8 cellular contexts compared by ENCODE assay signal in the genomic region with DNA sequence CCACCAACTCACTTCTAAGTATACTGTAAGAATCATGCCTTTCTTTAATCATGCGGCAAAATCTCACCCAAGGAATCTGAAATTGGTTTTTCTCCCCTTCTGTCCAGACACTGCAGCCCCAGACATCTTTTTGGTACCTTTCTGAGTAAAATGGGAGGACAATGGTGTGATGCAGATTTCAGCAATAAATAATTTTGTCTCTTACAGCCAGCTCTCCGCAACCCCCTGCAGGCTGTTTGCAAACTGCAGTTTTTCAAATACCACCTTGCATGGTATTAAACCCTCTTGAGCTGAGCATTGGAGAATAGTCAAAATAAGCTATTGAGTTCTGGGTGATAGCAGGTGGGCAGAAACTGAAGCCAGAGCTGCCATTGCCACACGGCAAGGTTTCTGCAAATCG. TPM values are rescaled to one million over a fixed set of nuclear protein-coding genes. Genes with fewer than 3 reads are reported as not detected.
DNase-seq lines count a peak whose midpoint lies in the region; TF ChIP-seq lines count a peak whose summit lies in the region.

No MANE protein-coding gene starts in this region.

- H3K4me1 Mint-ChIP-seq in endodermal cell (peaks cover 34% of the 10 kb centered on the region), immature natural killer cell (no peaks in the 10 kb centered on the region)

- H3K27me3 Mint-ChIP-seq in endodermal cell (ENCODE audit: insufficient read depth) (no peaks in the 10 kb centered on the region), immature natural killer cell (ENCODE audit: low read depth in 3 of 3) (peaks cover 0 to 4% (median 3%) of the 10 kb centered on the region in 3 donors)

- H3K9me3 ChIP-seq in endodermal cell (ENCODE audit: control insufficient read depth, low read length) (peaks cover 11% of the 10 kb centered on the region), osteoblast (ENCODE audit: low read depth, low read length) (no peaks in the 10 kb centered on the region)

- H3K36me3 Mint-ChIP-seq in endodermal cell (ENCODE audit: low read depth) (peaks cover 14% of the 10 kb centered on the region), immature natural killer cell (no peaks in the 10 kb centered on the region)

- H3K27ac ChIP-seq in endodermal cell (ENCODE audit: low read depth, low read length) (no peak overlapping the region), osteoblast (ENCODE audit: low read depth, low read length) (no peak overlapping the region)

- peak overlapping the region; percentile 72 for H3K4me2 ChIP-seq in osteoblast (ENCODE audit: insufficient read depth, low read length)

- peaks cover 11% of the 10 kb centered on the region for H3K4me1 ChIP-seq in endodermal cell (ENCODE audit: control insufficient read depth, insufficient read depth, low read length)
- peaks cover 9% of the 10 kb centered on the region for H3K4me1 ChIP-seq in osteoblast (ENCODE audit: insufficient read depth, low read length)

- peaks cover 14% of the 10 kb centered on the region for H3K9me3 Mint-ChIP-seq in endodermal cell
- H3K9me3 Mint-ChIP-seq in immature natural killer cell: peaks cover 0 to 18% (median 6%) of the 10 kb centered on the region in 6 donors

- H3K36me3 ChIP-seq in endodermal cell (ENCODE audit: control insufficient read depth, insufficient read depth, low read length) (peaks cover 5% of the 10 kb centered on the region), osteoblast (ENCODE audit: insufficient read depth, low read length) (no peaks in the 10 kb centered on the region)

- WGBS in endodermal cell (ENCODE audit: insufficient coverage in 1 of 2, insufficient read length in 1 of 2), 2 experiments: 79 to 86% methylated on average over 1 to 4 of the region's 4 CpGs

- H3K9ac ChIP-seq in endodermal cell (ENCODE audit: extremely low read depth, low read length, poor library complexity, severe bottlenecking): no peak overlapping the region

- no peaks in the 10 kb centered on the region for H3K79me2 ChIP-seq in osteoblast (ENCODE audit: insufficient read depth, low read length)

- H3K4me3 ChIP-seq in endodermal cell (ENCODE audit: low read length) (no peak overlapping the region), osteoblast (ENCODE audit: insufficient read depth, low read length) (no peak overlapping the region)

- H4K20me1 ChIP-seq in osteoblast (ENCODE audit: insufficient read depth, low read length): no peaks in the 10 kb centered on the region

- peak; percentile 65 for DNase-seq in ELR (ENCODE audit: low read depth)
- DNase-seq in NCI-H2227 (lab: John Stamatoyannopoulos, UW; ENCODE audit: unreplicated experiment): peak; percentile 37
- DNase-seq in endodermal cell: peak; percentile 81
- no peak for DNase-seq in osteoblast (ENCODE audit: insufficient read length, low spot score, missing footprints)
- DNase-seq in stimulated activated CD4-positive, alpha-beta T cell treated with anti-CD3 and anti-CD28 coated beads, Interleukin-1b, Interleukin-23, amount 100 ng/mL, for 48 hours: no peak
- DNase-seq in immature natural killer cell: no peak
- DNase-seq in stimulated activated naive CD4-positive, alpha-beta T cell (lab: John Stamatoyannopoulos, UW): no peak
- DNase-seq in NCI-H2196 (lab: John Stamatoyannopoulos, UW; ENCODE audit: unreplicated experiment): no peak

- H3K27me3 ChIP-seq in endodermal cell (ENCODE audit: control insufficient read depth, insufficient read depth, low read length, poor library complexity, severe bottlenecking) (no peaks in the 10 kb centered on the region), osteoblast (ENCODE audit: insufficient read depth, low read length) (no peaks in the 10 kb centered on the region)

- TF ChIP-seq CTCF in endodermal cell (conservative IDR thresholded peaks at IDR 0.05) (peak; percentile 85), osteoblast (IDR thresholded peaks at IDR 0.05; ENCODE audit: extremely low read depth, low read depth, low read length) (peak; percentile 78)

- H3K4me3 Mint-ChIP-seq in endodermal cell (no peak overlapping the region), immature natural killer cell (no peak overlapping the region)

- H2AFZ ChIP-seq in osteoblast (ENCODE audit: low read length): peak overlapping the region; percentile 77

- no peak overlapping the region for H3K27ac Mint-ChIP-seq in endodermal cell
- H3K27ac Mint-ChIP-seq in immature natural killer cell: no peak overlapping the region

RNA-seq across cellular contexts. Expression of a gene that starts 32.2 kb away (rescaled TPM):
- total RNA-seq in endodermal cell (10 to 100 TPM in 1 of 2 donors, 1 to 10 TPM in 1; 9.4 to 14.6 TPM), osteoblast (3.6 and 4.4 TPM in 2 replicates)
- 2.6 TPM for polyA plus RNA-seq in endodermal cell (2013, experiment 1 of 2)
- polyA plus RNA-seq in endodermal cell (2013, experiment 2 of 2): 2.8 TPM
- not detected for polyA plus RNA-seq in immature natural killer cell

Comparison
In these comparisons a context has a peak if more than half of its experiments do, and no peak if none do; other contexts are left out.
1. DNase-seq: peak in ELR (single experiment), NCI-H2227 (single experiment) and endodermal cell (single experiment); none in osteoblast (single experiment), stimulated activated CD4-positive, alpha-beta T cell treated with anti-CD3 and anti-CD28 coated beads, Interleukin-1b, Interleukin-23, amount 100 ng/mL, for 48 hours (single experiment), immature natural killer cell (0 of 3), stimulated activated naive CD4-positive, alpha-beta T cell (0 of 6) and NCI-H2196 (single experiment).